Comparison of ENCODE assay signal across 17 cellular contexts in genomic region chr2:124755386-124755785, GRCh38.
DNase-seq lines count a peak whose midpoint lies in the region; ATAC-seq, FAIRE-seq and TF ChIP-seq lines count a peak whose summit lies in the region.
"Had no signal": no experiment of that assay in that cellular context is flagged by ENCODE, and none has a peak within 500 bp of the region (broad histone marks: within the 10 kb centered on the region; RNA-seq: fewer than 3 reads in every experiment).

No MANE protein-coding gene starts in this region.

- BruUV-seq in MCF 10A (replicated peaks; lab: Mats Ljungman, UMichigan), result no TSS peak

- H3K9me3 ChIP-seq in breast epithelium (no peaks in the 10 kb centered on the region), small intestine (ENCODE audit: control insufficient read depth, low read depth) (no peaks in the 10 kb centered on the region)
- H3K9me3 ChIP-seq: BLaER1 treated with 17β-estradiol and CSF1 and Interleukin-3, amounts not matched to agents 10 nM and 100 nM had no signal

- WGBS in small intestine, 3 donors, result 56 to 82% (median 75%) methylated on average over 1 of the region's 1 CpG

- no peak overlapping the region for H3K4me3 Mint-ChIP-seq in MCF 10A (ENCODE audit: unreplicated experiment)
- H3K4me3 Mint-ChIP-seq: CD4-positive, CD25-positive, alpha-beta regulatory T cell; IgD-negative memory B cell had no signal

- H3K4me1 ChIP-seq in breast epithelium, result no peaks in the 10 kb centered on the region
- no peaks in the 10 kb centered on the region for H3K4me1 ChIP-seq in small intestine (ENCODE audit: control insufficient read depth in 2 of 2, insufficient read depth in 1 of 2, low read depth in 1 of 2, low read length in 1 of 2)

- no peak for TF ChIP-seq POLR2A in breast epithelium (IDR thresholded peaks at IDR 0.05)

- H3K4me3 ChIP-seq in breast epithelium (no peak overlapping the region), fibroblast of villous mesenchyme (ENCODE audit: low read depth, low read length) (no peak overlapping the region), small intestine (ENCODE audit: low read depth in 1 of 2, low read length in 2 of 2) (no peak overlapping the region)
- H3K4me3 ChIP-seq: BLaER1 treated with 17β-estradiol and CSF1 and Interleukin-3, amounts not matched to agents 10 nM and 100 nM; GM23248 had no signal

- no peaks in the 10 kb centered on the region for H3K27me3 ChIP-seq in breast epithelium
- no peaks in the 10 kb centered on the region for H3K27me3 ChIP-seq in small intestine (ENCODE audit: control insufficient read depth in 2 of 2, insufficient read depth in 2 of 2, low read length in 2 of 2)
- H3K27me3 ChIP-seq: BLaER1 treated with 17β-estradiol and CSF1 and Interleukin-3, amounts not matched to agents 10 nM and 100 nM had no signal

- POLR2A ChIA-PET in MCF 10A (lab: Yijun Ruan, JAX), result no interaction called here

- no peak overlapping the region for H3K27ac ChIP-seq in breast epithelium
- H3K27ac ChIP-seq in small intestine (ENCODE audit: low read depth in 1 of 2, low read length in 1 of 2), result no peak overlapping the region
- H3K27ac ChIP-seq: 22Rv1; BLaER1 treated with 17β-estradiol and CSF1 and Interleukin-3, amounts not matched to agents 10 nM and 100 nM; GM23248 had no signal

- DNase-seq in MCF 10A (ENCODE audit: unreplicated experiment) (peak; percentile 36), breast epithelium (ENCODE audit: low spot score in 2 of 2) (no peak), M059J (ENCODE audit: low read depth) (peak; percentile 54), fibroblast of villous mesenchyme (ENCODE audit: low read depth) (peak; percentile 10), small intestine (no peak), DMS114 treated with DMSO at 0.1 percent for 48 hours (lab: John Stamatoyannopoulos, UW; ENCODE audit: unreplicated experiment) (no peak), midbrain (lab: John Stamatoyannopoulos, UW) (no peak)
- DNase-seq: CD4-positive, CD25-positive, alpha-beta regulatory T cell; DMS79; GM23248 had no signal

- no peak overlapping the region for H3K27ac Mint-ChIP-seq in MCF 10A (ENCODE audit: low read depth, unreplicated experiment)
- H3K27ac Mint-ChIP-seq: CD4-positive, CD25-positive, alpha-beta regulatory T cell; IgD-negative memory B cell had no signal

- intact Hi-C loops in MCF 10A (cut with micrococcal nuclease), result no loop called here
- intact Hi-C loops in breast epithelium (cut with DNase I; ENCODE audit: low total_unique reads), result no loop called here

- ATAC-seq in HG03469 (IDR thresholded peaks at IDR 0.05; ENCODE audit: unreplicated experiment), result no peak
- ATAC-seq: HCT116 had no signal

- H3K36me3 Mint-ChIP-seq in MCF 10A (ENCODE audit: insufficient read depth, unreplicated experiment), result no peaks in the 10 kb centered on the region
- H3K36me3 Mint-ChIP-seq: CD4-positive, CD25-positive, alpha-beta regulatory T cell; IgD-negative memory B cell had no signal

- TF ChIP-seq CTCF in MCF 10A (IDR thresholded peaks at IDR 0.05; ENCODE audit: unreplicated experiment) (no peak), breast epithelium (IDR thresholded peaks at IDR 0.05) (no peak), fibroblast of villous mesenchyme (IDR thresholded peaks at IDR 0.05; ENCODE audit: insufficient read depth, low read depth, low read length) (no peak)

- no peaks in the 10 kb centered on the region for H3K9me3 Mint-ChIP-seq in MCF 10A (ENCODE audit: unreplicated experiment)

- CTCF ChIA-PET in MCF 10A (lab: Yijun Ruan, JAX), result interaction anchor here (1.0 kb wide), 1 partner anchor 13 kb away, joined by 3 read pairs; no protein-coding TSS in a partner anchor

- no peak for FAIRE-seq in small intestine (lab: Jason Lieb, UNC)
- FAIRE-seq: GM18507, H54 had no signal

- peaks cover 18% of the 10 kb centered on the region for H3K4me1 Mint-ChIP-seq in MCF 10A (ENCODE audit: insufficient read depth, unreplicated experiment)
- H3K4me1 Mint-ChIP-seq: CD4-positive, CD25-positive, alpha-beta regulatory T cell; IgD-negative memory B cell had no signal

- H3K36me3 ChIP-seq in breast epithelium (no peaks in the 10 kb centered on the region), small intestine (ENCODE audit: control insufficient read depth in 2 of 2, insufficient read depth in 2 of 2, low read length in 2 of 2) (no peaks in the 10 kb centered on the region)
- H3K36me3 ChIP-seq: BLaER1 treated with 17β-estradiol and CSF1 and Interleukin-3, amounts not matched to agents 10 nM and 100 nM had no signal

- H3K27me3 Mint-ChIP-seq in MCF 10A (ENCODE audit: insufficient read depth, unreplicated experiment), result no peaks in the 10 kb centered on the region
- H3K27me3 Mint-ChIP-seq: CD4-positive, CD25-positive, alpha-beta regulatory T cell; IgD-negative memory B cell had no signal

Comparison
In these comparisons a context has a peak if more than half of its experiments do, and no peak if none do; other contexts are left out.
1. DNase-seq: peak in MCF 10A (single experiment), M059J (single experiment) and fibroblast of villous mesenchyme (single experiment); none in breast epithelium (0 of 2), small intestine (single experiment), DMS114 treated with DMSO at 0.1 percent for 48 hours (single experiment) and midbrain (single experiment).